Comparison of ENCODE assay signal across 19 cellular contexts in genomic region chr4:118758293-118758692, GRCh38.
DNase-seq lines count a peak whose midpoint lies in the region; ATAC-seq and TF ChIP-seq lines count a peak whose summit lies in the region.
"Had no signal": no experiment of that assay in that cellular context is flagged by ENCODE, and none has a peak within 500 bp of the region (broad histone marks: within the 10 kb centered on the region; RNA-seq: fewer than 3 reads in every experiment).

No MANE protein-coding gene starts in this region.

- H3K36me3 ChIP-seq in OCI-LY7 (ENCODE audit: insufficient read depth, low read length) (peaks cover 45% of the 10 kb centered on the region), esophagus muscularis mucosa (no peaks in the 10 kb centered on the region), muscle layer of colon (ENCODE audit: insufficient read depth, low read length) (no peaks in the 10 kb centered on the region), transverse colon (no peaks in the 10 kb centered on the region), aorta (ENCODE audit: control insufficient read depth in 1 of 2, insufficient read depth in 2 of 2, low read length in 1 of 2) (no peaks in the 10 kb centered on the region)
- H3K36me3 ChIP-seq: adrenal gland, ovary had no signal

- DNase-seq in OCI-LY7 (ENCODE audit: low spot score) (peak; percentile 32), esophagus muscularis mucosa (ENCODE audit: extremely low spot score) (no peak), transverse colon (no peak), aorta (no peak)
- DNase-seq in activated naive CD4-positive, alpha-beta T cell (lab: John Stamatoyannopoulos, UW), result no peak
- DNase-seq: activated CD4-positive, alpha-beta T cell treated with anti-CD3 and anti-CD28 coated beads for 4 hours; activated T-cell treated with anti-CD3 and anti-CD28 coated beads, Interleukin-2, amount 50 U/mL, for 48 hours; adrenal gland; dermis blood vessel endothelial cell; MG63; midbrain; NCI-H2029; NCI-H526 treated with DMSO at 0.1 percent for 48 hours; ovary; RPMI8226; testis had no signal

- peak overlapping the region; percentile 97 for H3K4me2 ChIP-seq in OCI-LY7 (ENCODE audit: low read length)

- intact Hi-C loops in OCI-LY7 (cut with micrococcal nuclease; ENCODE audit: unreplicated experiment) (no loop called here), esophagus muscularis mucosa (cut with DNase I) (no loop called here), transverse colon (cut with DNase I; ENCODE audit: low total_unique reads) (no loop called here), aorta (cut with DNase I) (no loop called here)

- peaks cover 36% of the 10 kb centered on the region; the same call in 1 of the 2 replicates for H3K79me2 ChIP-seq in OCI-LY7 (ENCODE audit: insufficient read depth, low read depth, low read length)

- CTCF ChIA-PET in OCI-LY7 (lab: Charles Lee; ENCODE audit: unreplicated experiment), result no interaction called here

- peak overlapping the region; percentile 68 for H3K4me3 ChIP-seq in OCI-LY7 (ENCODE audit: low read depth, low read length, poor library complexity, severe bottlenecking)
- no peak overlapping the region for H3K4me3 ChIP-seq in esophagus muscularis mucosa
- no peak overlapping the region for H3K4me3 ChIP-seq in muscle layer of colon (ENCODE audit: low read depth in 1 of 2, low read length in 2 of 2)
- no peak overlapping the region for H3K4me3 ChIP-seq in transverse colon
- H3K4me3 ChIP-seq in aorta (ENCODE audit: low read length in 2 of 2), result no peak overlapping the region
- H3K4me3 ChIP-seq: adrenal gland, MG63, ovary, testis had no signal

- peaks cover 90% of the 10 kb centered on the region for H3K4me1 ChIP-seq in OCI-LY7 (ENCODE audit: insufficient read depth, low read length, poor library complexity, severe bottlenecking)
- H3K4me1 ChIP-seq in esophagus muscularis mucosa, result peaks cover 57 to 100% (median 99%) of the 10 kb centered on the region in 4 donors
- H3K4me1 ChIP-seq in muscle layer of colon (ENCODE audit: insufficient read depth, low read length), result peaks cover 91% of the 10 kb centered on the region
- H3K4me1 ChIP-seq in transverse colon, result peaks cover 0 to 82% (median 13%) of the 10 kb centered on the region in 4 donors
- H3K4me1 ChIP-seq in aorta (ENCODE audit: control insufficient read depth in 1 of 2, insufficient read depth in 2 of 2, low read length in 2 of 2), result peaks cover 2 to 18% of the 10 kb centered on the region in 2 donors

- H2AFZ ChIP-seq in OCI-LY7 (ENCODE audit: low read length), result peak overlapping the region; percentile 38; the same call in 1 of the 2 replicates

- H3K9me3 ChIP-seq in OCI-LY7 (ENCODE audit: low read length) (no peaks in the 10 kb centered on the region), esophagus muscularis mucosa (no peaks in the 10 kb centered on the region), muscle layer of colon (ENCODE audit: low read length) (no peaks in the 10 kb centered on the region), transverse colon (no peaks in the 10 kb centered on the region), aorta (ENCODE audit: control insufficient read depth, low read length) (no peaks in the 10 kb centered on the region)
- H3K9me3 ChIP-seq: adrenal gland, MG63, ovary, testis had no signal

- TF ChIP-seq CTCF in OCI-LY7 (conservative IDR thresholded peaks at IDR 0.05; ENCODE audit: low read length) (no peak), esophagus muscularis mucosa (IDR thresholded peaks at IDR 0.05) (no peak), transverse colon (IDR thresholded peaks at IDR 0.05) (no peak)

- no peaks in the 10 kb centered on the region for H3K9me2 ChIP-seq in OCI-LY7 (ENCODE audit: insufficient read depth, low read length)

- ATAC-seq in aorta (ENCODE audit: low FRiP score), result no peak
- no peak for ATAC-seq in HG02610 (IDR thresholded peaks at IDR 0.05; ENCODE audit: unreplicated experiment)

- POLR2A ChIA-PET in OCI-LY7 (lab: Charles Lee), result interaction anchor here (1.5 to 2.2 kb wide), 2 partner anchors 21 to 73 kb away, joined by 4 to 8 read pairs; partner anchors contain the start of gene METTL14

- BruUV-seq in OCI-LY7 (replicated peaks; lab: Mats Ljungman, UMichigan), result no TSS peak

- 29% methylated on average over 5 of the region's 5 CpGs for WGBS in esophagus muscularis mucosa
- WGBS in transverse colon (ENCODE audit: low coverage in 1 of 2), 2 donors, result 73 to 74% methylated on average over 5 of the region's 5 CpGs
- WGBS in aorta, 2 donors, result 5 to 7% methylated on average over 5 of the region's 5 CpGs

- no peak overlapping the region for H3K9ac ChIP-seq in muscle layer of colon (ENCODE audit: low read length)

- H4K20me1 ChIP-seq in OCI-LY7 (ENCODE audit: insufficient read depth, low read length), result no peaks in the 10 kb centered on the region

- no peak for TF ChIP-seq POLR2A in esophagus muscularis mucosa (IDR thresholded peaks at IDR 0.05; ENCODE audit: low read depth)
- TF ChIP-seq POLR2A in transverse colon (IDR thresholded peaks at IDR 0.05), result no peak

- in situ Hi-C loops in transverse colon (cut with MboI; ENCODE audit: low pct_ligation_motif_present in 1 of 4, low pct_unique_long_range_greater_than_20kb in 1 of 4, low sequenced_read_pairs in 3 of 4), result loop anchor here in 1 of 4 donors (25.0 kb wide), 2 partner anchors 129 to 229 kb away; partner anchors contain the start of gene SYNPO2

- TF ChIP-seq EP300 in esophagus muscularis mucosa (IDR thresholded peaks at IDR 0.05) (no peak), transverse colon (IDR thresholded peaks at IDR 0.05; ENCODE audit: low read depth) (no peak)

- peak overlapping the region; percentile 96 for H3K27ac ChIP-seq in OCI-LY7 (ENCODE audit: low read depth, low read length, poor library complexity, severe bottlenecking)
- H3K27ac ChIP-seq in esophagus muscularis mucosa (replicated peaks in 1 of 4), result peak overlapping the region; percentile 76 to 91 (median 82)
- peak overlapping the region; percentile 89 for H3K27ac ChIP-seq in muscle layer of colon (ENCODE audit: low read depth, low read length)
- peak overlapping the region; percentile 64 to 81 (median 76) for H3K27ac ChIP-seq in transverse colon
- H3K27ac ChIP-seq in aorta (ENCODE audit: low read depth in 1 of 2, low read length in 2 of 2), result no peak overlapping the region
- H3K27ac ChIP-seq: C4-2B had no signal

- H3K27me3 ChIP-seq in esophagus muscularis mucosa, result no peaks in the 10 kb centered on the region
- H3K27me3 ChIP-seq in muscle layer of colon (ENCODE audit: control insufficient read depth in 1 of 2, insufficient read depth in 2 of 2, low read length in 2 of 2), result no peaks in the 10 kb centered on the region
- no peaks in the 10 kb centered on the region for H3K27me3 ChIP-seq in transverse colon
- no peaks in the 10 kb centered on the region for H3K27me3 ChIP-seq in aorta (ENCODE audit: control insufficient read depth in 1 of 2, insufficient read depth in 2 of 2, low read length in 1 of 2)
- H3K27me3 ChIP-seq: adrenal gland, MG63, ovary, testis had no signal

Comparison
In these comparisons a context has a peak if more than half of its experiments do, and no peak if none do; other contexts are left out.
1. H3K27ac ChIP-seq: peak in OCI-LY7 (single experiment), esophagus muscularis mucosa (4 of 4), muscle layer of colon (single experiment) and transverse colon (4 of 4); none in aorta (0 of 2).